ENCODE assay signal across 19 cellular contexts in the genomic region with DNA sequence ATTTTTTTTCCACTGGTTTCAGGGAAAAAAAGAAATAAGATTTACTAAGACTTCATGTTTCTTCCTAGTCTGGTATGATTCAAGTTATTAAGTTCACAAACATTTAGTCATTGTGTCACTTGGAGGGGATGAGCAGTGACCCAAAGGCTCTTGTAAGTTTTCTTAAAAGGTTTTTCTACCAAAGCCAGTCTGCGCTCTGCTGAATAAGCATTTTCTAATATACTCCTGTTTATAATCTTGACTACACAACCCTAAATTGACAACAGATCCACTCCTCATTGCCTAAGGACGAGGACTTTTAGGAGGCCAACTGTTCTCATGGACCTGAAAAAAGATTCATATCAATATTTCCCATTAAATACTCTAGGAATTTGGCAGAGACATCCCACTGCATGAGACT.
"Had no signal": no experiment of that assay in that cellular context is flagged by ENCODE, and none has a peak within 500 bp of the region (broad histone marks: within the 10 kb centered on the region; RNA-seq: fewer than 3 reads in every experiment).

No MANE protein-coding gene starts in this region.

- H3K27ac ChIP-seq: RWPE1 had no signal

- H3K4me2 ChIP-seq: SK-N-SH had no signal

- H3K9me3 ChIP-seq: SK-N-SH had no signal

- H3K9ac ChIP-seq: SK-N-SH had no signal

- ATAC-seq: Panc1, PC-3 had no signal

- DNase-seq: Karpas-422, KG1, MM.1S, NCI-H1092 treated with DMSO at 0.1 percent for 48 hours, NCI-H1436, NCI-H187, NCI-H2029, NCI-H2081 treated with DMSO at 0.1 percent for 48 hours, NCI-H2171, NCI-H226, NCI-H510A, NCI-H524 treated with DMSO at 0.1 percent for 48 hours, NCI-H774, PC-3, SHP77, SK-N-SH, SW 1271 had no signal
